ENCODE assay signal across 8 cellular contexts in genomic region chr2:64608867-64609228, GRCh38. TPM values are rescaled to one million over a fixed set of nuclear protein-coding genes. Genes with fewer than 3 reads are reported as not detected.
DNase-seq lines count a peak whose midpoint lies in the region; ATAC-seq and TF ChIP-seq lines count a peak whose summit lies in the region.

No MANE protein-coding gene starts in this region.

- H2BK12ac ChIP-seq in H9 (ENCODE audit: insufficient read length, low read depth, low read length) = no peak overlapping the region

- no peaks in the 10 kb centered on the region for H3K36me3 ChIP-seq in ACC112 (ENCODE audit: insufficient read depth, low read length)
- H3K36me3 ChIP-seq in transverse colon = no peaks in the 10 kb centered on the region

- H3K9me3 Mint-ChIP-seq in H9 = peaks cover 4 to 7% of the 10 kb centered on the region in 2 experiments; a peak in 4 of 5 replicates
- peaks cover 12% of the 10 kb centered on the region for H3K9me3 Mint-ChIP-seq in activated T-helper 2 cell treated with anti-CD3 and anti-CD28 coated beads, Interferon-gamma antibody, Interleukin-2, Interleukin-4, amounts not matched to agents 10 μg/mL and 5 μg/mL and 100 μg/mL, durations not matched to agents 14 hours and 24 hours and 36 hours

- H3K4me3 Mint-ChIP-seq in H9 = peak overlapping the region; percentile 52 to 72
- H3K4me3 Mint-ChIP-seq in activated T-helper 2 cell treated with anti-CD3 and anti-CD28 coated beads, Interferon-gamma antibody, Interleukin-2, Interleukin-4, amounts not matched to agents 10 μg/mL and 5 μg/mL and 100 μg/mL, durations not matched to agents 14 hours and 24 hours and 36 hours (ENCODE audit: low read depth) = peak overlapping the region; percentile 66

- no peak for DNase-seq in H9
- no peak for DNase-seq in activated T-helper 2 cell treated with anti-CD3 and anti-CD28 coated beads, Interferon-gamma antibody, Interleukin-2, Interleukin-4, amounts not matched to agents 10 μg/mL and 5 μg/mL and 100 μg/mL, durations not matched to agents 14 hours and 24 hours and 36 hours (ENCODE audit: low spot score)
- DNase-seq in left lobe of liver (ENCODE audit: low spot score) = no peak
- DNase-seq in transverse colon = no peak

- H4K5ac ChIP-seq in H9 (ENCODE audit: insufficient read length, low read depth, low read length) = no peak overlapping the region

- no CpG with 5 or more reads among the region's 20 CpGs for WGBS in H9 (ENCODE audit: extremely low coverage, insufficient read length, low lambda C conversion rate)
- WGBS in transverse colon (ENCODE audit: low coverage in 1 of 2), 2 donors = 19 to 39% methylated on average over 5 to 19 of the region's 20 CpGs

- H3K4me1 Mint-ChIP-seq in H9 = peaks cover 8 to 21% of the 10 kb centered on the region in 2 experiments; a peak in 3 of 4 replicates
- peaks cover 24% of the 10 kb centered on the region for H3K4me1 Mint-ChIP-seq in activated T-helper 2 cell treated with anti-CD3 and anti-CD28 coated beads, Interferon-gamma antibody, Interleukin-2, Interleukin-4, amounts not matched to agents 10 μg/mL and 5 μg/mL and 100 μg/mL, durations not matched to agents 14 hours and 24 hours and 36 hours (ENCODE audit: low read depth)

- peaks cover 50% of the 10 kb centered on the region for H3K27me3 Mint-ChIP-seq in H9 (ENCODE audit: low read depth)
- H3K27me3 Mint-ChIP-seq in activated T-helper 2 cell treated with anti-CD3 and anti-CD28 coated beads, Interferon-gamma antibody, Interleukin-2, Interleukin-4, amounts not matched to agents 10 μg/mL and 5 μg/mL and 100 μg/mL, durations not matched to agents 14 hours and 24 hours and 36 hours (ENCODE audit: low read depth) = peaks cover 21% of the 10 kb centered on the region

- no peak overlapping the region for H2BK120ac ChIP-seq in H9 (ENCODE audit: low read depth, low read length, poor library complexity, severe bottlenecking)

- TF ChIP-seq POLR2A in transverse colon (IDR thresholded peaks at IDR 0.05) = no peak

- H3K9me3 ChIP-seq in H9 (ENCODE audit: control insufficient read depth, low read depth, low read length) = no peaks in the 10 kb centered on the region
- no peaks in the 10 kb centered on the region for H3K9me3 ChIP-seq in transverse colon

- TF ChIP-seq EP300 in transverse colon (IDR thresholded peaks at IDR 0.05; ENCODE audit: low read depth) = no peak

- peak overlapping the region; percentile 44 for H3K14ac ChIP-seq in H9 (ENCODE audit: insufficient read depth, low read length)

- H3K27ac ChIP-seq in ACC112 (ENCODE audit: low read depth, low read length) (no peak overlapping the region), H9 (ENCODE audit: insufficient read length, low read depth, low read length) (no peak overlapping the region), transverse colon (peak overlapping the region; percentile 53 to 83 (median 76))

- peak overlapping the region; percentile 98 for H2AFZ ChIP-seq in ACC112 (ENCODE audit: low read length, unreplicated experiment)
- H2AFZ ChIP-seq in H9 (ENCODE audit: low read length) = no peak overlapping the region

- H3K18ac ChIP-seq in H9 (ENCODE audit: insufficient read length, low read depth, low read length) = peak overlapping the region; percentile 68

- no peak overlapping the region for H3T11ph ChIP-seq in H9 (ENCODE audit: low read length)

- H4K8ac ChIP-seq in H9 (replicated peaks; ENCODE audit: insufficient read length, low read depth, low read length) = no peak overlapping the region

- H3K79me2 ChIP-seq in ACC112 (ENCODE audit: control insufficient read depth, insufficient read depth, low read length, unreplicated experiment) (no peaks in the 10 kb centered on the region), H9 (ENCODE audit: insufficient read depth, low read length) (no peaks in the 10 kb centered on the region)

- in situ Hi-C loops in transverse colon (cut with MboI; ENCODE audit: low pct_ligation_motif_present in 1 of 4, low pct_unique_long_range_greater_than_20kb in 1 of 4, low sequenced_read_pairs in 3 of 4) = loop anchor here in 1 of 4 donors (10.0 kb wide), 1 partner anchor 256 kb away; no protein-coding TSS in a partner anchor

- no peak overlapping the region for H2BK20ac ChIP-seq in H9 (ENCODE audit: low read depth, low read length, poor library complexity, severe bottlenecking)

- H3K27me3 ChIP-seq in ACC112 (ENCODE audit: insufficient read depth, low read length) (peaks cover 20% of the 10 kb centered on the region), H9 (ENCODE audit: insufficient read depth, low read length) (no peaks in the 10 kb centered on the region; the same call in 1 of the 2 replicates), transverse colon (no peaks in the 10 kb centered on the region)

- no peak overlapping the region for H4K91ac ChIP-seq in H9 (ENCODE audit: insufficient read length, low read depth, low read length)

- H3K23ac ChIP-seq in H9 (ENCODE audit: insufficient read length, low read depth, low read length) = no peak overlapping the region

- no peak overlapping the region for H3K27ac Mint-ChIP-seq in H9
- H3K27ac Mint-ChIP-seq in activated T-helper 2 cell treated with anti-CD3 and anti-CD28 coated beads, Interferon-gamma antibody, Interleukin-2, Interleukin-4, amounts not matched to agents 10 μg/mL and 5 μg/mL and 100 μg/mL, durations not matched to agents 14 hours and 24 hours and 36 hours = peak overlapping the region; percentile 88

- H2BK5ac ChIP-seq in H9 (ENCODE audit: insufficient read length, low read length) = no peak overlapping the region

- H2BK15ac ChIP-seq in H9 (ENCODE audit: low read depth, low read length) = no peak overlapping the region

- peaks cover 2% of the 10 kb centered on the region for H3K23me2 ChIP-seq in H9 (ENCODE audit: insufficient read length, low read depth, low read length, poor library complexity, severe bottlenecking)

- H3K9ac ChIP-seq in H9 (ENCODE audit: extremely low read depth, insufficient read length, low read length) = no peak overlapping the region

- no peak overlapping the region for H3K56ac ChIP-seq in H9 (ENCODE audit: insufficient read length, low read depth, low read length)

- no peak overlapping the region for H2AK5ac ChIP-seq in H9 (ENCODE audit: insufficient read length, low read length)

- peak; percentile 1 for ATAC-seq in left lobe of liver
- no peak for ATAC-seq in HG02678 (IDR thresholded peaks at IDR 0.05; ENCODE audit: unreplicated experiment)
- ATAC-seq in HG03342 (IDR thresholded peaks at IDR 0.05; ENCODE audit: unreplicated experiment) = no peak
- no peak for ATAC-seq in GM21825 (IDR thresholded peaks at IDR 0.05; ENCODE audit: unreplicated experiment)

- peaks cover 3% of the 10 kb centered on the region for H3K4me1 ChIP-seq in ACC112 (ENCODE audit: control insufficient read depth, insufficient read depth, low read length, unreplicated experiment)
- no peaks in the 10 kb centered on the region for H3K4me1 ChIP-seq in H9 (ENCODE audit: insufficient read depth, low read length)
- peaks cover 4 to 51% (median 32%) of the 10 kb centered on the region in 4 donors for H3K4me1 ChIP-seq in transverse colon

- intact Hi-C loops in activated T-helper 2 cell treated with anti-CD3 and anti-CD28 coated beads, Interferon-gamma antibody, Interleukin-2, Interleukin-4, amounts not matched to agents 10 μg/mL and 5 μg/mL and 100 μg/mL, durations not matched to agents 14 hours and 24 hours and 36 hours (cut with micrococcal nuclease) = loop anchor here (5.0 kb wide), 1 partner anchor 208 kb away; no protein-coding TSS in a partner anchor
- intact Hi-C loops in transverse colon (cut with DNase I; ENCODE audit: low total_unique reads) = loop anchor here (5.0 kb wide), 1 partner anchor 258 kb away; no protein-coding TSS in a partner anchor

- TF ChIP-seq CTCF in H9 (conservative IDR thresholded peaks at IDR 0.05) = no peak
- TF ChIP-seq CTCF in transverse colon (IDR thresholded peaks at IDR 0.05) = no peak

- no peaks in the 10 kb centered on the region for H3K79me1 ChIP-seq in H9 (ENCODE audit: insufficient read depth, low read depth, low read length, poor library complexity, severe bottlenecking)

- no peaks in the 10 kb centered on the region for H4K20me1 ChIP-seq in H9 (ENCODE audit: control insufficient read depth, insufficient read depth, insufficient read length)

- peak overlapping the region; percentile 49 for H3K4me2 ChIP-seq in H9 (ENCODE audit: insufficient read depth, insufficient read length, low read length)

- peak overlapping the region; percentile 75 for H3K4me3 ChIP-seq in ACC112 (ENCODE audit: low read depth, low read length)
- H3K4me3 ChIP-seq in transverse colon = peak overlapping the region; percentile 34 to 68 (median 50)

- H3K4ac ChIP-seq in H9 (ENCODE audit: low read depth, low read length) = no peak overlapping the region

- H3K36me3 Mint-ChIP-seq in H9 (ENCODE audit: insufficient read depth in 1 of 3, low read depth in 3 of 3) = peaks cover 4 to 9% (median 4%) of the 10 kb centered on the region in 3 experiments; a peak in 4 of 7 replicates
- H3K36me3 Mint-ChIP-seq in activated T-helper 2 cell treated with anti-CD3 and anti-CD28 coated beads, Interferon-gamma antibody, Interleukin-2, Interleukin-4, amounts not matched to agents 10 μg/mL and 5 μg/mL and 100 μg/mL, durations not matched to agents 14 hours and 24 hours and 36 hours (ENCODE audit: low read depth) = peaks cover 7% of the 10 kb centered on the region

RNA-seq across cellular contexts. Expression of gene SERTAD2, which starts 44.9 kb away (rescaled TPM):
- total RNA-seq in H9 (2021) (3.5 and 3.7 TPM in 2 replicates), left lobe of liver (13.8 TPM), transverse colon (10 to 100 TPM in 3 of 4 donors, 1 to 10 TPM in 1; 5.4 to 22.1 (median 13.2) TPM)
- total RNA-seq in activated T-helper 2 cell treated with anti-CD3 and anti-CD28 coated beads, Interferon-gamma antibody, Interleukin-2, Interleukin-4, amounts not matched to agents 10 μg/mL and 5 μg/mL and 100 μg/mL, durations not matched to agents 14 hours and 24 hours and 36 hours = 29.2 and 31.0 TPM in 2 replicates

Comparison
In these comparisons a context has a peak if more than half of its experiments do, and no peak if none do; other contexts are left out.
1. H3K27ac ChIP-seq: peak in transverse colon (4 of 4); none in ACC112 (single experiment) and H9 (single experiment).